In genomic region chr12:67436230-67436629, GRCh38 we compare ENCODE assay signal across 15 cellular contexts.
DNase-seq lines count a peak whose midpoint lies in the region; TF ChIP-seq lines count a peak whose summit lies in the region.
"Had no signal": no experiment of that assay in that cellular context is flagged by ENCODE, and none has a peak within 500 bp of the region (broad histone marks: within the 10 kb centered on the region; RNA-seq: fewer than 3 reads in every experiment).

No MANE protein-coding gene starts in this region.

- no peak for TF ChIP-seq POLR2A in suprapubic skin (IDR thresholded peaks at IDR 0.05)

- no peaks in the 10 kb centered on the region for H3K9me3 ChIP-seq in SJSA1 (replicated peaks)
- no peaks in the 10 kb centered on the region for H3K9me3 ChIP-seq in suprapubic skin

- TF ChIP-seq CTCF in suprapubic skin (IDR thresholded peaks at IDR 0.05), result no peak
- no peak for TF ChIP-seq CTCF in brain microvascular endothelial cell (IDR thresholded peaks at IDR 0.05; ENCODE audit: low read depth, low read length, missing control alignments)

- H3K36me3 ChIP-seq in SJSA1, result no peaks in the 10 kb centered on the region
- H3K36me3 ChIP-seq in suprapubic skin, result no peaks in the 10 kb centered on the region
- H3K36me3 ChIP-seq in brain microvascular endothelial cell (replicated peaks), result no peaks in the 10 kb centered on the region

- H3K27me3 ChIP-seq in SJSA1 (replicated peaks) (no peaks in the 10 kb centered on the region), suprapubic skin (no peaks in the 10 kb centered on the region), brain microvascular endothelial cell (replicated peaks) (no peaks in the 10 kb centered on the region)

- no peak for TF ChIP-seq EP300 in suprapubic skin (IDR thresholded peaks at IDR 0.05)

- whole genome bisulfite sequencing in suprapubic skin, result 66% methylated on average over 2 of the region's 2 CpGs

- no peak overlapping the region for H3K4me3 ChIP-seq in SJSA1
- no peak overlapping the region for H3K4me3 ChIP-seq in suprapubic skin
- no peak overlapping the region for H3K4me3 ChIP-seq in brain microvascular endothelial cell (ENCODE audit: low read depth, low read length)

- peak overlapping the region; percentile 87 for H3K27ac ChIP-seq in SJSA1
- H3K27ac ChIP-seq in suprapubic skin, result peak overlapping the region; percentile 76
- H3K27ac ChIP-seq in brain microvascular endothelial cell, result no peak overlapping the region

- H3K4me1 ChIP-seq in SJSA1 (replicated peaks) (peaks cover 51% of the 10 kb centered on the region), suprapubic skin (peaks cover 19% of the 10 kb centered on the region)

- in situ Hi-C loops in brain microvascular endothelial cell (cut with HindIII; ENCODE audit: low pct_ligation_motif_present, low sequenced_read_pairs), result no loop called here

- DNase-seq in HCEC 1CT (peak; percentile 61), SJSA1 (ENCODE audit: low read depth in 1 of 2, low spot score in 2 of 2) (peak in 1 of 2 experiments; percentile 37), iris pigment epithelial cell (ENCODE audit: low read depth) (peak; percentile 17), suprapubic skin (ENCODE audit: low spot score in 2 of 2) (no peak), NCI-H1694 (lab: John Stamatoyannopoulos, UW) (no peak), brain microvascular endothelial cell (no peak)
- DNase-seq in effector CD4-positive, alpha-beta T cell, result no peak
- DNase-seq: CD4-positive, CD25-positive, alpha-beta regulatory T cell; H9; KBM-7; NCI-H1048; NCI-H146; NCI-H226; NCI-H69; SIG-M5 had no signal

Comparison
In these comparisons a context has a peak if more than half of its experiments do, and no peak if none do; other contexts are left out.
1. DNase-seq: peak in HCEC 1CT (single experiment) and iris pigment epithelial cell (single experiment); none in suprapubic skin (0 of 2), NCI-H1694 (single experiment), effector CD4-positive, alpha-beta T cell (single experiment) and brain microvascular endothelial cell (single experiment).